Comparison of ENCODE assay signal across 13 cellular contexts in the genomic region with DNA sequence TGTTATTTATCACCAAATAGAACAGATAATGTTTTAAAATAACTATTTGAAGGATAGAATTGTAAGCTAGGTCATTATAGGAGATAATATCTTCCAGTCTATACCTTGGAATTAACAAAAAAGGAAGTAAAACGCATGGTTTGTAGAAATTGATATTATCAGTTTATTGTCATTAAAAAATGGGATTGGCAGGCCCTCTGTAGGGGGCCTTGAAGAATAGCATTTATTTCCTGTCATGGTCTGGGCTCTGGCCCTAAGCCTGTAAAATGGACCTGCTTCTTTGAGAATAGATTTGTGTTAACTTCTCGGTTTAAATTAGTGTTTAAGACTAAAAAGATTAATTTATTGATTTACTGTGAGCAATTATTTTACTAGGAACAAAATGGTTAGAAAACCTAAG.
DNase-seq lines count a peak whose midpoint lies in the region; ATAC-seq and TF ChIP-seq lines count a peak whose summit lies in the region.
"Had no signal": no experiment of that assay in that cellular context is flagged by ENCODE, and none has a peak within 500 bp of the region (broad histone marks: within the 10 kb centered on the region; RNA-seq: fewer than 3 reads in every experiment).

No MANE protein-coding gene starts in this region.

- no peaks in the 10 kb centered on the region for H3K9me3 ChIP-seq in WERI-Rb-1 (ENCODE audit: severe bottlenecking)
- H3K9me3 ChIP-seq: suprapubic skin had no signal

- H3K36me3 ChIP-seq in WERI-Rb-1, result no peaks in the 10 kb centered on the region
- H3K36me3 ChIP-seq: suprapubic skin had no signal

- DNase-seq in GM10248 (ENCODE audit: extremely low spot score) (no peak), HT-29 (ENCODE audit: low spot score) (peak; percentile 14), WERI-Rb-1 (no peak), left lobe of liver (ENCODE audit: low spot score) (no peak), iPS-NIHi7 (ENCODE audit: extremely low spot score) (no peak)
- no peak for DNase-seq in activated CD4-positive, alpha-beta T cell treated with anti-CD3 and anti-CD28 coated beads for 1 hour
- DNase-seq: activated B cell treated with CpG ODN at 0.5 μM for 24 hours, caudate nucleus, nucleus accumbens, SW 1271 had no signal

- peak; percentile 67 for ATAC-seq in left lobe of liver
- ATAC-seq in HG03378 (IDR thresholded peaks at IDR 0.05; ENCODE audit: unreplicated experiment), result no peak
- ATAC-seq: K562 had no signal

- POLR2A ChIA-PET in GM10248 (lab: Yijun Ruan, JAX), result no interaction called here

- TF ChIP-seq CTCF in GM10248 (IDR thresholded peaks at IDR 0.05; ENCODE audit: control extremely low read depth, extremely low read depth, low read depth, missing control alignments) (peak; percentile 12), WERI-Rb-1 (IDR thresholded peaks at IDR 0.05; ENCODE audit: low read depth, low read length) (0 out of 2 replicates have a peak, but pooled peaks have one; percentile 2)

- no peak overlapping the region for H3K27ac ChIP-seq in WERI-Rb-1
- H3K27ac ChIP-seq: suprapubic skin had no signal

- H3K27me3 ChIP-seq in WERI-Rb-1 (ENCODE audit: insufficient read depth, low read depth, severe bottlenecking), result no peaks in the 10 kb centered on the region
- H3K27me3 ChIP-seq: suprapubic skin had no signal

- no peak overlapping the region for H3K4me3 ChIP-seq in WERI-Rb-1 (ENCODE audit: low read depth, low read length)
- H3K4me3 ChIP-seq: K562, suprapubic skin had no signal

- CTCF ChIA-PET in GM10248 (lab: Yijun Ruan, JAX), result no interaction called here
